ENCODE assay signal across 21 cellular contexts in the genomic region with DNA sequence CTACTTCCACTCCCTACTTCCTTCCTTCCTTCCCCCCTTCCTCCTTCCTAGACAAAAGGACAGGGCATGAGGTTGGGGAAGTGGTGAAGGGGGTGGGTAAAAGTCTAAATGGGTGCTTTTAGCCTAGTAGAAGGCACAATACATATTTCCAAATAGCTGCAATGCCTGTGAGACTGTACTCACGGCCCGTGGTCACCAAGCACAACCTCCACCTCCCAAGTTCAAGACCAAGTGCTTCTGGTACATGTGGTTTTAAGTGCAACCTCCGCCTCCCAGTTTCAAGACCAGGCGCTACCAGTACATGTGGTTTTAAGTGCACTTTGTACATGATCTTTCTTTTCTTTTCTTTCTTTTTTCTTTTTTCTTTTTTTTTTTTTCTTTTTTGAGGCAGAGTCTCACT.
"Had no signal": no experiment of that assay in that cellular context is flagged by ENCODE, and none has a peak within 500 bp of the region (broad histone marks: within the 10 kb centered on the region; RNA-seq: fewer than 3 reads in every experiment).

No MANE protein-coding gene starts in this region.

- H3K4me3 Mint-ChIP-seq: endodermal cell, nephron, T-helper 17 cell had no signal

- H3K9me3 ChIP-seq: body of pancreas, lower lobe of right lung, thyroid gland had no signal

- H3K36me3 ChIP-seq: lower lobe of right lung, thyroid gland, WERI-Rb-1 had no signal

- H3K4me2 ChIP-seq: smooth muscle cell had no signal

- ATAC-seq: body of pancreas, foreskin keratinocyte, left colon, lower lobe of right lung, sciatic nerve, T-helper 17 cell had no signal

- H3K27ac ChIP-seq: body of pancreas, epithelial cell of prostate, foreskin keratinocyte, lower lobe of right lung, parathyroid adenoma, thyroid gland, WERI-Rb-1 had no signal

- DNase-seq: activated CD8-positive, alpha-beta memory T cell treated with anti-CD3 and anti-CD28 coated beads for 24 hours; activated naive CD4-positive, alpha-beta T cell; body of pancreas; dorsolateral prefrontal cortex; endodermal cell; foreskin keratinocyte; glutamatergic neuron; hippocampal formation; islet precursor cell; left colon; lower lobe of right lung; stimulated activated CD4-positive, alpha-beta T cell treated with anti-CD3 and anti-CD28 coated beads, Interleukin-4, amount 100 ng/mL, for 4 hours; stimulated activated naive CD4-positive, alpha-beta T cell treated with Interleukin-2 at 50 U/mL for 16 hours; T-helper 17 cell; thyroid gland; WERI-Rb-1 had no signal

- H3K4me1 Mint-ChIP-seq: endodermal cell, nephron had no signal

- H3K9me3 Mint-ChIP-seq: endodermal cell, nephron had no signal

- H3K9ac ChIP-seq: parathyroid adenoma had no signal

- H3K4me1 ChIP-seq: body of pancreas, foreskin keratinocyte, lower lobe of right lung, parathyroid adenoma, thyroid gland had no signal

- H3K4me3 ChIP-seq: body of pancreas, dorsolateral prefrontal cortex, lower lobe of right lung, smooth muscle cell, thyroid gland had no signal

- H3K79me2 ChIP-seq: parathyroid adenoma had no signal

- H2AFZ ChIP-seq: parathyroid adenoma had no signal

- H3K27me3 ChIP-seq: thyroid gland had no signal

- H3K27ac Mint-ChIP-seq: endodermal cell, nephron, T-helper 17 cell had no signal
